In the genomic region with DNA sequence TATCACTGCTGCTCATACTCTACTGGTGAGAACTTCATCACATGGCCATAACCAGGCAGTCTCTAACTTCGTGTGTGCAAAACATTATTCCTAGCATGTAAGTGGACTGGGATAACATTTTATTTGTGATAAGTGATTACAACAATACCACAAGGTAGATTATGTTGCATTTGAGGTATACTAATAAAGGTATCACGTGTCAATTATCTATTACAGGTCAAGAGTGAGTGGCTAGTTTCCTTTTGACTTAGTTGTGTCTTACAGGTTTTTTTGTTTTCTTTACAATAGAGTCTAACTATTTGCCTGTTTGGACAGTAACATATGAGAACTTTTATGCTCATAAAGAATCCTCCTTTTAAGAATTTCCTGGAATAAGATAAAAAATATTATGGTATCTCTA, we compare ENCODE assay signal across 1 cellular context.
TF ChIP-seq lines count a peak whose summit lies in the region.

No MANE protein-coding gene starts in this region.

TF ChIP-seq in liver, 16 proteins besides CTCF, POLR2A, EP300 and RAD21 (continued from another document):
- TF ChIP-seq, protein P1, sequence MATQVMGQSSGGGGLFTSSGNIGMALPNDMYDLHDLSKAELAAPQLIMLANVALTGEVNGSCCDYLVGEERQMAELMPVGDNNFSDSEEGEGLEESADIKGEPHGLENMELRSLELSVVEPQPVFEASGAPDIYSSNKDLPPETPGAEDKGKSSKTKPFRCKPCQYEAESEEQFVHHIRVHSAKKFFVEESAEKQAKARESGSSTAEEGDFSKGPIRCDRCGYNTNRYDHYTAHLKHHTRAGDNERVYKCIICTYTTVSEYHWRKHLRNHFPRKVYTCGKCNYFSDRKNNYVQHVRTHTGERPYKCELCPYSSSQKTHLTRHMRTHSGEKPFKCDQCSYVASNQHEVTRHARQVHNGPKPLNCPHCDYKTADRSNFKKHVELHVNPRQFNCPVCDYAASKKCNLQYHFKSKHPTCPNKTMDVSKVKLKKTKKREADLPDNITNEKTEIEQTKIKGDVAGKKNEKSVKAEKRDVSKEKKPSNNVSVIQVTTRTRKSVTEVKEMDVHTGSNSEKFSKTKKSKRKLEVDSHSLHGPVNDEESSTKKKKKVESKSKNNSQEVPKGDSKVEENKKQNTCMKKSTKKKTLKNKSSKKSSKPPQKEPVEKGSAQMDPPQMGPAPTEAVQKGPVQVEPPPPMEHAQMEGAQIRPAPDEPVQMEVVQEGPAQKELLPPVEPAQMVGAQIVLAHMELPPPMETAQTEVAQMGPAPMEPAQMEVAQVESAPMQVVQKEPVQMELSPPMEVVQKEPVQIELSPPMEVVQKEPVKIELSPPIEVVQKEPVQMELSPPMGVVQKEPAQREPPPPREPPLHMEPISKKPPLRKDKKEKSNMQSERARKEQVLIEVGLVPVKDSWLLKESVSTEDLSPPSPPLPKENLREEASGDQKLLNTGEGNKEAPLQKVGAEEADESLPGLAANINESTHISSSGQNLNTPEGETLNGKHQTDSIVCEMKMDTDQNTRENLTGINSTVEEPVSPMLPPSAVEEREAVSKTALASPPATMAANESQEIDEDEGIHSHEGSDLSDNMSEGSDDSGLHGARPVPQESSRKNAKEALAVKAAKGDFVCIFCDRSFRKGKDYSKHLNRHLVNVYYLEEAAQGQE (IDR thresholded peaks at IDR 0.05), result no peak
- TF ChIP-seq, protein P2, sequence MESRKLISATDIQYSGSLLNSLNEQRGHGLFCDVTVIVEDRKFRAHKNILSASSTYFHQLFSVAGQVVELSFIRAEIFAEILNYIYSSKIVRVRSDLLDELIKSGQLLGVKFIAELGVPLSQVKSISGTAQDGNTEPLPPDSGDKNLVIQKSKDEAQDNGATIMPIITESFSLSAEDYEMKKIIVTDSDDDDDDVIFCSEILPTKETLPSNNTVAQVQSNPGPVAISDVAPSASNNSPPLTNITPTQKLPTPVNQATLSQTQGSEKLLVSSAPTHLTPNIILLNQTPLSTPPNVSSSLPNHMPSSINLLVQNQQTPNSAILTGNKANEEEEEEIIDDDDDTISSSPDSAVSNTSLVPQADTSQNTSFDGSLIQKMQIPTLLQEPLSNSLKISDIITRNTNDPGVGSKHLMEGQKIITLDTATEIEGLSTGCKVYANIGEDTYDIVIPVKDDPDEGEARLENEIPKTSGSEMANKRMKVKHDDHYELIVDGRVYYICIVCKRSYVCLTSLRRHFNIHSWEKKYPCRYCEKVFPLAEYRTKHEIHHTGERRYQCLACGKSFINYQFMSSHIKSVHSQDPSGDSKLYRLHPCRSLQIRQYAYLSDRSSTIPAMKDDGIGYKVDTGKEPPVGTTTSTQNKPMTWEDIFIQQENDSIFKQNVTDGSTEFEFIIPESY (IDR thresholded peaks at IDR 0.05), result no peak
- TF ChIP-seq TAF1 (conservative IDR thresholded peaks at IDR 0.05) (no peak), GABPA (IDR thresholded peaks at IDR 0.05 in 1 of 2, conservative IDR thresholded peaks at IDR 0.05 in 1 of 2) (no peak), JUND (IDR thresholded peaks at IDR 0.05) (no peak), NR2F2 (IDR thresholded peaks at IDR 0.05) (no peak), EGR1 (IDR thresholded peaks at IDR 0.05; ENCODE audit: low read depth in 2 of 2) (no peak), YY1 (IDR thresholded peaks at IDR 0.05) (no peak), FOXA1 (IDR thresholded peaks at IDR 0.05) (no peak), FOXA2 (IDR thresholded peaks at IDR 0.05) (no peak), RXRA (IDR thresholded peaks at IDR 0.05) (no peak), SP1 (IDR thresholded peaks at IDR 0.05) (no peak)
- TF ChIP-seq, protein P3, sequence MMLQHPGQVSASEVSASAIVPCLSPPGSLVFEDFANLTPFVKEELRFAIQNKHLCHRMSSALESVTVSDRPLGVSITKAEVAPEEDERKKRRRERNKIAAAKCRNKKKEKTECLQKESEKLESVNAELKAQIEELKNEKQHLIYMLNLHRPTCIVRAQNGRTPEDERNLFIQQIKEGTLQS (IDR thresholded peaks at IDR 0.05), result no peak
- TF ChIP-seq, protein P4, sequence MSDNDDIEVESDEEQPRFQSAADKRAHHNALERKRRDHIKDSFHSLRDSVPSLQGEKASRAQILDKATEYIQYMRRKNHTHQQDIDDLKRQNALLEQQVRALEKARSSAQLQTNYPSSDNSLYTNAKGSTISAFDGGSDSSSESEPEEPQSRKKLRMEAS (IDR thresholded peaks at IDR 0.05), result no peak
